In the genomic region with DNA sequence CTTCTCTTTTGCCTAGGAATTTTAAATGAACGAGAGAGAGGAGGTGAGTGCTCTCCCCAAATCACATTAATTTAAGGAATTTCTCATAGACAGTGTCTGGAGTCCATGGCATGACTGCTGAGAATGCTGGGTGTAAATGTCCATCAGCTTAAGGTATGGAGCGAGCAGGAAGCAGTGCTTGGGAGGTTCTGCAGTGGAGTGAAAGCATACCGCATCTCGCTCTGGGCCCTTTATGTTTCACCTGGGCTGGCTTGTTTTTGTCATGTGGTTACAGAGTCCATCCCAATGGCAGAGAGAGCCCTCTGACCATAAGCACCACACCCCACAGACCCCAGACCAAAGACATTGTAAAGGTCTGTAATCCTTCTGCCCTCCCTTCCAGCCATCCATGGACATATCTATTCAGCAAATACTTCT, we compare ENCODE assay signal across 1 cellular context.
TF ChIP-seq lines count a peak whose summit lies in the region.

No MANE protein-coding gene starts in this region.

TF ChIP-seq in GM23338, 12 proteins besides CTCF, POLR2A, EP300 and RAD21:
- TF ChIP-seq POLR2AphosphoS5 (IDR thresholded peaks at IDR 0.05; ENCODE audit: low read depth) = no peak
- no peak for TF ChIP-seq STAT1 (IDR thresholded peaks at IDR 0.05; ENCODE audit: unreplicated experiment)
- TF ChIP-seq EZH2 (IDR thresholded peaks at IDR 0.05; ENCODE audit: low read depth, unreplicated experiment) = no peak
- TF ChIP-seq, protein P1, sequence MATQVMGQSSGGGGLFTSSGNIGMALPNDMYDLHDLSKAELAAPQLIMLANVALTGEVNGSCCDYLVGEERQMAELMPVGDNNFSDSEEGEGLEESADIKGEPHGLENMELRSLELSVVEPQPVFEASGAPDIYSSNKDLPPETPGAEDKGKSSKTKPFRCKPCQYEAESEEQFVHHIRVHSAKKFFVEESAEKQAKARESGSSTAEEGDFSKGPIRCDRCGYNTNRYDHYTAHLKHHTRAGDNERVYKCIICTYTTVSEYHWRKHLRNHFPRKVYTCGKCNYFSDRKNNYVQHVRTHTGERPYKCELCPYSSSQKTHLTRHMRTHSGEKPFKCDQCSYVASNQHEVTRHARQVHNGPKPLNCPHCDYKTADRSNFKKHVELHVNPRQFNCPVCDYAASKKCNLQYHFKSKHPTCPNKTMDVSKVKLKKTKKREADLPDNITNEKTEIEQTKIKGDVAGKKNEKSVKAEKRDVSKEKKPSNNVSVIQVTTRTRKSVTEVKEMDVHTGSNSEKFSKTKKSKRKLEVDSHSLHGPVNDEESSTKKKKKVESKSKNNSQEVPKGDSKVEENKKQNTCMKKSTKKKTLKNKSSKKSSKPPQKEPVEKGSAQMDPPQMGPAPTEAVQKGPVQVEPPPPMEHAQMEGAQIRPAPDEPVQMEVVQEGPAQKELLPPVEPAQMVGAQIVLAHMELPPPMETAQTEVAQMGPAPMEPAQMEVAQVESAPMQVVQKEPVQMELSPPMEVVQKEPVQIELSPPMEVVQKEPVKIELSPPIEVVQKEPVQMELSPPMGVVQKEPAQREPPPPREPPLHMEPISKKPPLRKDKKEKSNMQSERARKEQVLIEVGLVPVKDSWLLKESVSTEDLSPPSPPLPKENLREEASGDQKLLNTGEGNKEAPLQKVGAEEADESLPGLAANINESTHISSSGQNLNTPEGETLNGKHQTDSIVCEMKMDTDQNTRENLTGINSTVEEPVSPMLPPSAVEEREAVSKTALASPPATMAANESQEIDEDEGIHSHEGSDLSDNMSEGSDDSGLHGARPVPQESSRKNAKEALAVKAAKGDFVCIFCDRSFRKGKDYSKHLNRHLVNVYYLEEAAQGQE (IDR thresholded peaks at IDR 0.05; ENCODE audit: unreplicated experiment) = no peak
- TF ChIP-seq, protein P2, sequence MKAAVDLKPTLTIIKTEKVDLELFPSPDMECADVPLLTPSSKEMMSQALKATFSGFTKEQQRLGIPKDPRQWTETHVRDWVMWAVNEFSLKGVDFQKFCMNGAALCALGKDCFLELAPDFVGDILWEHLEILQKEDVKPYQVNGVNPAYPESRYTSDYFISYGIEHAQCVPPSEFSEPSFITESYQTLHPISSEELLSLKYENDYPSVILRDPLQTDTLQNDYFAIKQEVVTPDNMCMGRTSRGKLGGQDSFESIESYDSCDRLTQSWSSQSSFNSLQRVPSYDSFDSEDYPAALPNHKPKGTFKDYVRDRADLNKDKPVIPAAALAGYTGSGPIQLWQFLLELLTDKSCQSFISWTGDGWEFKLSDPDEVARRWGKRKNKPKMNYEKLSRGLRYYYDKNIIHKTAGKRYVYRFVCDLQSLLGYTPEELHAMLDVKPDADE (IDR thresholded peaks at IDR 0.05) = no peak
- TF ChIP-seq ZNF114 (CRISPR knock-in tag; IDR thresholded peaks at IDR 0.05) = no peak
- TF ChIP-seq ZNF331 (CRISPR knock-in tag; IDR thresholded peaks at IDR 0.05; ENCODE audit: low read depth) = no peak
